8 cellular contexts compared by ENCODE assay signal in the genomic region with DNA sequence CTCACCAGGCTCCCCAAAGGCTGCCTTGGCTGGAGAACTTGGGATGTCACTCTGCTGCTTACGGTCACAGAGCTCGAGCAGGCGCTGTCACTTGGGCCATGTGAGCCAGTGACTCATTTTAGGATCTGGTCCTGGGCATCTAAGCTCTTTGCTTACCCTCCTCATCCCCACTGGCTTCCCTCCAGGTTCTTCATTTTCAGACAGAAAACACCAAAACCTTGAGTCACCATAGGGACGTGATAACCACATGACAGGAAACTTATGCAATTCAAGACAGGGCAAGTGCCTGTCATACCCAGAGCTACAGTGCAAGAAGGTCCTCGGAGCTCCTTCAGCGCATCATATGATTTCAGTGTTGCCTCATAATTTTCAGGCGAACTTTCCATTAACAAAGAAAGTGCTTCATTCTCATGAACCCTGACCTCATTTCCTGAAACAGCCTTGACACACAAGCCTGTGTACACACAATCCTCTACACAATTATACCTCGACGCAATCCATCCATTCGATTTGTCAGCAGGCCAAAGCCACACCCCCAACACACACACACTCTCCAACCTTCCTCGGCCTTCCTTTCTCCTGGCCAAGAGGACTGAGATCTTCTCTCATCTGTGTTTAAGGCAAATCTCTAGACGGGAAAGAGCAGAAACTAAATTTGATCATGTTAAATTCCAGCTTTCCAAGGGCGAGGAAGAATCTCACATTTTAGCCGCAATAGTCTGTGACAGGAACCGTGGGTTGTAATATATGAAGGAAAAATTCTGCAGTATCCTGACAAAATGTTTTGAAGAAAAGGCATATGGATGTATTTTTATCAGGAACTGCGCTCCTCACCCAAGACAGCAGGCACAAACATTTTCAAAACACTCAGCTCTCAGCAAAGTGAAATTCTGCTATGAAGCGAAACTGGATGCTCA. TPM values are rescaled to one million over a fixed set of nuclear protein-coding genes. Genes with fewer than 3 reads are reported as not detected.
DNase-seq lines count a peak whose midpoint lies in the region; ATAC-seq and TF ChIP-seq lines count a peak whose summit lies in the region.

No MANE protein-coding gene starts in this region.

- peaks cover 16 to 22% of the 10 kb centered on the region in 2 donors for H3K4me1 ChIP-seq in mucosa of rectum (ENCODE audit: control insufficient read depth in 2 of 2, insufficient read depth in 2 of 2, low read length in 2 of 2)

- POLR2A ChIA-PET in WTC11 (lab: Charles Lee): no interaction called here

- H3K27ac ChIP-seq in mucosa of rectum (ENCODE audit: low read depth in 2 of 2, low read length in 2 of 2): peak overlapping the region; percentile 78

- H3K4me3 Mint-ChIP-seq in WTC11: no peak overlapping the region
- H3K4me3 Mint-ChIP-seq in endothelial cell (ENCODE audit: unreplicated experiment): peak overlapping the region; percentile 27

- peak; percentile 99 for DNase-seq in ELR (ENCODE audit: low read depth)
- peak; percentile 100 for DNase-seq in HS-5 (ENCODE audit: low read depth)
- DNase-seq in WTC11 (ENCODE audit: low spot score): no peak
- no peak for DNase-seq in endothelial cell (ENCODE audit: low spot score)
- DNase-seq in stromal cell of bone marrow (ENCODE audit: low read depth): peak; percentile 97
- no peak for DNase-seq in NCI-H446 treated with DMSO at 0.1 percent for 48 hours (lab: John Stamatoyannopoulos, UW)

- peak; percentile 68 for ATAC-seq in GM21390 (IDR thresholded peaks at IDR 0.05; ENCODE audit: unreplicated experiment)
- ATAC-seq in WTC11: no peak

- TF ChIP-seq CTCF in WTC11 (IDR thresholded peaks at IDR 0.05): no peak
- TF ChIP-seq CTCF in endothelial cell (IDR thresholded peaks at IDR 0.05; ENCODE audit: unreplicated experiment): no peak

- H3K9ac ChIP-seq in mucosa of rectum (ENCODE audit: low read depth in 1 of 2, low read length in 2 of 2): peak overlapping the region; percentile 49 to 63

- H3K4me3 ChIP-seq in mucosa of rectum (ENCODE audit: low read length in 2 of 2): peak overlapping the region; percentile 19 to 37

- H3K27ac Mint-ChIP-seq in WTC11 (no peak overlapping the region), endothelial cell (ENCODE audit: unreplicated experiment) (peak overlapping the region; percentile 15)

- H3K27me3 Mint-ChIP-seq in WTC11 (ENCODE audit: low read depth) (no peaks in the 10 kb centered on the region; the same call in 1 of the 2 replicates), endothelial cell (ENCODE audit: unreplicated experiment) (peaks cover 3% of the 10 kb centered on the region)

- H3K9me3 ChIP-seq in mucosa of rectum (ENCODE audit: control insufficient read depth in 2 of 2, low read length in 2 of 2): no peaks in the 10 kb centered on the region

- H3K36me3 Mint-ChIP-seq in WTC11 (peaks cover 45% of the 10 kb centered on the region), endothelial cell (ENCODE audit: low read depth, unreplicated experiment) (peaks cover 56% of the 10 kb centered on the region)

- H3K9me3 Mint-ChIP-seq in WTC11: no peaks in the 10 kb centered on the region
- H3K9me3 Mint-ChIP-seq in endothelial cell (ENCODE audit: unreplicated experiment): no peaks in the 10 kb centered on the region

- no peaks in the 10 kb centered on the region for H3K27me3 ChIP-seq in mucosa of rectum (ENCODE audit: control insufficient read depth in 2 of 2, insufficient read depth in 2 of 2, low read length in 2 of 2)

- CTCF ChIA-PET in WTC11 (lab: Charles Lee): no interaction called here

- no peaks in the 10 kb centered on the region for H3K4me1 Mint-ChIP-seq in WTC11
- H3K4me1 Mint-ChIP-seq in endothelial cell (ENCODE audit: unreplicated experiment): peaks cover 8% of the 10 kb centered on the region

- H3K36me3 ChIP-seq in mucosa of rectum (ENCODE audit: control insufficient read depth in 2 of 2, insufficient read depth in 2 of 2, low read length in 2 of 2): peaks cover 26 to 28% of the 10 kb centered on the region in 2 donors

TF ChIP-seq in WTC11, 78 proteins besides CTCF, POLR2A, EP300 and RAD21:
- TF ChIP-seq, protein P1, sequence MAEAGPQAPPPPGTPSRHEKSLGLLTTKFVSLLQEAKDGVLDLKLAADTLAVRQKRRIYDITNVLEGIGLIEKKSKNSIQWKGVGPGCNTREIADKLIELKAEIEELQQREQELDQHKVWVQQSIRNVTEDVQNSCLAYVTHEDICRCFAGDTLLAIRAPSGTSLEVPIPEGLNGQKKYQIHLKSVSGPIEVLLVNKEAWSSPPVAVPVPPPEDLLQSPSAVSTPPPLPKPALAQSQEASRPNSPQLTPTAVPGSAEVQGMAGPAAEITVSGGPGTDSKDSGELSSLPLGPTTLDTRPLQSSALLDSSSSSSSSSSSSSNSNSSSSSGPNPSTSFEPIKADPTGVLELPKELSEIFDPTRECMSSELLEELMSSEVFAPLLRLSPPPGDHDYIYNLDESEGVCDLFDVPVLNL (CRISPR knock-in tag; IDR thresholded peaks at IDR 0.05; ENCODE audit: borderline replicate concordance, low read depth): no peak
- no peak for TF ChIP-seq TEAD4 (CRISPR knock-in tag; IDR thresholded peaks at IDR 0.05)
- TF ChIP-seq, protein P2, sequence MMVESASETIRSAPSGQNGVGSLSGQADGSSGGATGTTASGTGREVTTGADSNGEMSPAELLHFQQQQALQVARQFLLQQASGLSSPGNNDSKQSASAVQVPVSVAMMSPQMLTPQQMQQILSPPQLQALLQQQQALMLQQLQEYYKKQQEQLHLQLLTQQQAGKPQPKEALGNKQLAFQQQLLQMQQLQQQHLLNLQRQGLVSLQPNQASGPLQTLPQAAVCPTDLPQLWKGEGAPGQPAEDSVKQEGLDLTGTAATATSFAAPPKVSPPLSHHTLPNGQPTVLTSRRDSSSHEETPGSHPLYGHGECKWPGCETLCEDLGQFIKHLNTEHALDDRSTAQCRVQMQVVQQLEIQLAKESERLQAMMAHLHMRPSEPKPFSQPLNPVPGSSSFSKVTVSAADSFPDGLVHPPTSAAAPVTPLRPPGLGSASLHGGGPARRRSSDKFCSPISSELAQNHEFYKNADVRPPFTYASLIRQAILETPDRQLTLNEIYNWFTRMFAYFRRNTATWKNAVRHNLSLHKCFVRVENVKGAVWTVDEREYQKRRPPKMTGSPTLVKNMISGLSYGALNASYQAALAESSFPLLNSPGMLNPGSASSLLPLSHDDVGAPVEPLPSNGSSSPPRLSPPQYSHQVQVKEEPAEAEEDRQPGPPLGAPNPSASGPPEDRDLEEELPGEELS (CRISPR knock-in tag; IDR thresholded peaks at IDR 0.05): no peak
- TF ChIP-seq GABPB1 (CRISPR knock-in tag; IDR thresholded peaks at IDR 0.05): 0 out of 2 replicates have a peak, but pooled peaks have one; percentile 14

RNA-seq across cellular contexts. Expression of gene TBC1D7, which starts 25.3 kb away (rescaled TPM):
- total RNA-seq in WTC11 (2021) (44.9 to 47.6 TPM (median 45.3 TPM) in 3 replicates), endothelial cell (ENCODE audit: unreplicated experiment) (40.4 TPM)

Comparison
In these comparisons a context has a peak if more than half of its experiments do, and no peak if none do; other contexts are left out.
1. DNase-seq: peak in ELR (single experiment), HS-5 (single experiment) and stromal cell of bone marrow (single experiment); none in WTC11 (single experiment), endothelial cell (single experiment) and NCI-H446 treated with DMSO at 0.1 percent for 48 hours (single experiment).